ENCODE assay signal across 14 cellular contexts in the genomic region with DNA sequence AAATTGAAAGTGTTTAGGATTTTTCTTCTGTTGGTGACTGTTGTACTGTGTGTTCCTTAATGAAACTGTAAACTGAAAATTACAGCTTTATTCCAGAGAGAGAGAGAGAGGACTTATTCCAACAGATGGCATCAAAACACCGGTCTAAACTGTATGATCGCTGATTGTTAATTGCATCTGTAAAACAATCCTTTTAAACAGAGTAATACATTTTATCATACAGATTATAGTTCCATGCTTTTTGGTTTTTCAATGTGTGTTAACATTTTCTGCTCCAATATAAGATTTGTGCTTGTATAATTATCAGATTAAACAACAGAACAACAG.
DNase-seq lines count a peak whose midpoint lies in the region; ATAC-seq and TF ChIP-seq lines count a peak whose summit lies in the region.
"Had no signal": no experiment of that assay in that cellular context is flagged by ENCODE, and none has a peak within 500 bp of the region (broad histone marks: within the 10 kb centered on the region; RNA-seq: fewer than 3 reads in every experiment).

No MANE protein-coding gene starts in this region.

- DNase-seq in NCI-H2107 treated with DMSO at 0.1 percent for 48 hours (lab: John Stamatoyannopoulos, UW; ENCODE audit: unreplicated experiment) (peak; percentile 74), NCI-H2107 (lab: John Stamatoyannopoulos, UW) (no peak), NCI-H146 treated with DMSO at 0.1 percent for 48 hours (lab: John Stamatoyannopoulos, UW; ENCODE audit: unreplicated experiment) (peak; percentile 94), dorsolateral prefrontal cortex (no peak), superior temporal gyrus (ENCODE audit: extremely low spot score) (peak; percentile 76)
- DNase-seq: DMS79, IMR-90, NCI-H187 treated with DMSO at 0.1 percent for 48 hours had no signal

- no peak for ATAC-seq in GM18520 (IDR thresholded peaks at IDR 0.05; ENCODE audit: unreplicated experiment)
- ATAC-seq in HG02571 (IDR thresholded peaks at IDR 0.05; ENCODE audit: unreplicated experiment): no peak
- no peak for ATAC-seq in GM21786 (IDR thresholded peaks at IDR 0.05; ENCODE audit: unreplicated experiment)
- ATAC-seq: GM12878, Right ventricle myocardium inferior had no signal

- intact Hi-C loops in dorsolateral prefrontal cortex (cut with DNase I): loop anchor here (5.0 kb wide), 2 partner anchors 72 to 423 kb away; no protein-coding TSS in a partner anchor

- TF ChIP-seq CTCF in dorsolateral prefrontal cortex (IDR thresholded peaks at IDR 0.05 in 54 of 56, conservative IDR thresholded peaks at IDR 0.05 in 2 of 56; ENCODE audit: low read depth in 1 of 56, partially characterized antibody in 56 of 56): peak in 22 of 56 donors; percentile 3 to 58 (median 12)

- H3K27ac ChIP-seq in dorsolateral prefrontal cortex: no peak overlapping the region

- H3K4me3 ChIP-seq in dorsolateral prefrontal cortex: peak overlapping the region in 34 of 59 donors; percentile 1 to 60 (median 36)
- H3K4me3 ChIP-seq: GM12878, HAP-1 had no signal

- H3K27me3 ChIP-seq in dorsolateral prefrontal cortex: no peaks in the 10 kb centered on the region

Comparison
In these comparisons a context has a peak if more than half of its experiments do, and no peak if none do; other contexts are left out.
1. DNase-seq: peak in NCI-H2107 treated with DMSO at 0.1 percent for 48 hours (single experiment), NCI-H146 treated with DMSO at 0.1 percent for 48 hours (single experiment) and superior temporal gyrus (single experiment); none in NCI-H2107 (single experiment) and dorsolateral prefrontal cortex (0 of 10).